ENCODE assay signal across 2 cellular contexts in the genomic region with DNA sequence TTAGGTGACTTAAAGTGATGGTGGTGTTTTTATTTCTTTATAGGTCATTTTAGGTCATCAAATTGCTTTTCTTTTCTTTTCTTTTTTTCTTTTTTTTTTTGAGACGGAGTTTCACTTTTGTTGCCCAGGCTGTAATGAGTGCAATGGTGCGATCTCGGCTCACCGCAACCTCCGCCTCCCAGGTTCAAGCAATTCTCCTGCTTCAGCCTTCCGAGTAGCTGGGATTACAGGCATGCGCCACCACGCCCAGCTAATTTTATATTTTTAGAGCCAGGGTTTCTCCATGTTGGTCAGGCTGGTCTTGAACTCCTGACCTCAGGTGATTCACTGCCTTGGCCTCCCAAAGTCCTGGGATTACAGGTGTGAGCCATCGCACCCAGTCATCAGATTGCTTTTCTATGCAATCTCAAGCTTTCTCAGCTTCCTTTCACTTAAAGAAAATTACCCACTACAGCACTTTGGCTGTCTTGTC.
TF ChIP-seq lines count a peak whose summit lies in the region.

No MANE protein-coding gene starts in this region.

TF ChIP-seq in SK-N-SH, 30 proteins besides CTCF, POLR2A, EP300 and RAD21:
- 0 out of 2 replicates have a peak, but pooled peaks have one; percentile 42 for TF ChIP-seq RXRA (IDR thresholded peaks at IDR 0.05; ENCODE audit: borderline replicate concordance, low read depth)

TF ChIP-seq in GM12878, 131 proteins besides CTCF, POLR2A, EP300 and RAD21:
- TF ChIP-seq, protein P1, sequence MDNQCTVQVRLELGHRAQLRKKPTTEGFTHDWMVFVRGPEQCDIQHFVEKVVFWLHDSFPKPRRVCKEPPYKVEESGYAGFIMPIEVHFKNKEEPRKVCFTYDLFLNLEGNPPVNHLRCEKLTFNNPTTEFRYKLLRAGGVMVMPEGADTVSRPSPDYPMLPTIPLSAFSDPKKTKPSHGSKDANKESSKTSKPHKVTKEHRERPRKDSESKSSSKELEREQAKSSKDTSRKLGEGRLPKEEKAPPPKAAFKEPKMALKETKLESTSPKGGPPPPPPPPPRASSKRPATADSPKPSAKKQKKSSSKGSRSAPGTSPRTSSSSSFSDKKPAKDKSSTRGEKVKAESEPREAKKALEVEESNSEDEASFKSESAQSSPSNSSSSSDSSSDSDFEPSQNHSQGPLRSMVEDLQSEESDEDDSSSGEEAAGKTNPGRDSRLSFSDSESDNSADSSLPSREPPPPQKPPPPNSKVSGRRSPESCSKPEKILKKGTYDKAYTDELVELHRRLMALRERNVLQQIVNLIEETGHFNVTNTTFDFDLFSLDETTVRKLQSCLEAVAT (IDR thresholded peaks at IDR 0.05), result 0 out of 2 replicates have a peak, but pooled peaks have one; percentile 24
